18 cellular contexts compared by ENCODE assay signal in genomic region chr10:105538933-105539332, GRCh38.
DNase-seq lines count a peak whose midpoint lies in the region; ATAC-seq and TF ChIP-seq lines count a peak whose summit lies in the region.
"Had no signal": no experiment of that assay in that cellular context is flagged by ENCODE, and none has a peak within 500 bp of the region (broad histone marks: within the 10 kb centered on the region; RNA-seq: fewer than 3 reads in every experiment).

No MANE protein-coding gene starts in this region.

- no peaks in the 10 kb centered on the region for H3K9me3 ChIP-seq in H9 (ENCODE audit: control insufficient read depth, low read depth, low read length)
- H3K9me3 ChIP-seq in neuronal stem cell (replicated peaks in 1 of 2; ENCODE audit: control insufficient read depth in 2 of 2, insufficient read depth in 1 of 2, low read depth in 1 of 2, low read length in 2 of 2), result no peaks in the 10 kb centered on the region
- H3K9me3 ChIP-seq in smooth muscle cell (replicated peaks; ENCODE audit: low read depth), result no peaks in the 10 kb centered on the region
- H3K9me3 ChIP-seq: SJSA1 had no signal

- no peak overlapping the region for H4K8ac ChIP-seq in H9 (replicated peaks; ENCODE audit: insufficient read length, low read depth, low read length)
- H4K8ac ChIP-seq in neuronal stem cell (ENCODE audit: low read depth, low read length), result no peak overlapping the region

- TF ChIP-seq CTCF in H9 (conservative IDR thresholded peaks at IDR 0.05) (no peak), WTC11 (IDR thresholded peaks at IDR 0.05) (no peak), smooth muscle cell (IDR thresholded peaks at IDR 0.05; ENCODE audit: borderline replicate concordance, insufficient read depth, poor library complexity, severe bottlenecking) (no peak)

- peaks cover 0 to 3% of the 10 kb centered on the region in 2 experiments; a peak in 1 of 5 replicates for H3K9me3 Mint-ChIP-seq in H9
- H3K9me3 Mint-ChIP-seq in WTC11, result peaks cover 6% of the 10 kb centered on the region

- H2AK5ac ChIP-seq in H9 (ENCODE audit: insufficient read length, low read length), result no peak overlapping the region
- H2AK5ac ChIP-seq in neuronal stem cell (ENCODE audit: low read depth, low read length), result no peak overlapping the region

- peak; percentile 92 for ATAC-seq in WTC11
- ATAC-seq in HG02571 (IDR thresholded peaks at IDR 0.05; ENCODE audit: unreplicated experiment), result no peak
- ATAC-seq: HCT116 had no signal

- H3K4me3 Mint-ChIP-seq in H9 (no peak overlapping the region), WTC11 (peak overlapping the region; percentile 16; the same call in 1 of the 2 replicates)
- H3K4me3 Mint-ChIP-seq: CD4-positive, alpha-beta memory T cell had no signal

- POLR2A ChIA-PET in WTC11 (lab: Charles Lee), result no interaction called here

- H3K4me1 ChIP-seq in H9 (ENCODE audit: insufficient read depth, low read length), result no peaks in the 10 kb centered on the region
- H3K4me1 ChIP-seq in neuronal stem cell (ENCODE audit: control insufficient read depth in 2 of 2, insufficient read depth in 1 of 2, low read depth in 1 of 2, low read length in 2 of 2), result peaks cover 14 to 15% of the 10 kb centered on the region in 2 donors
- H3K4me1 ChIP-seq in smooth muscle cell (ENCODE audit: low read depth), result peaks cover 14% of the 10 kb centered on the region
- H3K4me1 ChIP-seq: SJSA1 had no signal

- no peak overlapping the region for H3K23ac ChIP-seq in H9 (ENCODE audit: insufficient read length, low read depth, low read length)
- no peak overlapping the region for H3K23ac ChIP-seq in neuronal stem cell (ENCODE audit: low read depth, low read length, poor library complexity)

- H3K79me2 ChIP-seq in H9 (ENCODE audit: insufficient read depth, low read length) (no peaks in the 10 kb centered on the region), smooth muscle cell (ENCODE audit: low read depth) (no peaks in the 10 kb centered on the region)

- H3K4me2 ChIP-seq in H9 (ENCODE audit: insufficient read depth, insufficient read length, low read length), result no peak overlapping the region
- no peak overlapping the region for H3K4me2 ChIP-seq in neuronal stem cell (ENCODE audit: insufficient read depth, low read length, poor library complexity, severe bottlenecking)
- no peak overlapping the region for H3K4me2 ChIP-seq in smooth muscle cell
- H3K4me2 ChIP-seq: KMS-11 had no signal

- H2BK15ac ChIP-seq in H9 (ENCODE audit: low read depth, low read length), result no peak overlapping the region
- H2BK15ac ChIP-seq in neuronal stem cell (ENCODE audit: low read length), result no peak overlapping the region

- H3K14ac ChIP-seq in H9 (ENCODE audit: insufficient read depth, low read length) (no peak overlapping the region), neuronal stem cell (ENCODE audit: low read length) (no peak overlapping the region)

- H4K91ac ChIP-seq in H9 (ENCODE audit: insufficient read length, low read depth, low read length), result no peak overlapping the region
- H4K91ac ChIP-seq in neuronal stem cell (ENCODE audit: low read depth, low read length, poor library complexity), result no peak overlapping the region

- H3K27ac Mint-ChIP-seq in H9 (peak overlapping the region in 2 of 3 experiments; percentile 73 to 80; a peak in 2 of 7 replicates), WTC11 (peak overlapping the region; percentile 7; the same call in 1 of the 2 replicates)
- H3K27ac Mint-ChIP-seq: CD4-positive, alpha-beta memory T cell had no signal

- H3K23me2 ChIP-seq in H9 (ENCODE audit: insufficient read length, low read depth, low read length, poor library complexity, severe bottlenecking), result no peaks in the 10 kb centered on the region

- H3K36me3 Mint-ChIP-seq in H9 (ENCODE audit: insufficient read depth in 1 of 3, low read depth in 3 of 3) (no peaks in the 10 kb centered on the region), WTC11 (0 out of 2 replicates have a peak, but pooled peaks cover 4% of the 10 kb centered on the region)
- H3K36me3 Mint-ChIP-seq: CD4-positive, alpha-beta memory T cell had no signal

- H3F3A ChIP-seq in smooth muscle cell (ENCODE audit: low read depth), result no peaks in the 10 kb centered on the region

- H3K4me1 Mint-ChIP-seq in H9, result peaks cover 39 to 40% of the 10 kb centered on the region in 2 experiments
- H3K4me1 Mint-ChIP-seq in WTC11, result peaks cover 57% of the 10 kb centered on the region
- H3K4me1 Mint-ChIP-seq: CD4-positive, alpha-beta memory T cell had no signal

- H2BK12ac ChIP-seq in H9 (ENCODE audit: insufficient read length, low read depth, low read length) (no peak overlapping the region), neuronal stem cell (ENCODE audit: low read length) (no peak overlapping the region)

- H3T11ph ChIP-seq in H9 (ENCODE audit: low read length), result no peak overlapping the region

- CTCF ChIA-PET in WTC11 (lab: Charles Lee), result no interaction called here

- peak; percentile 56 for DNase-seq in H9
- DNase-seq in WTC11 (ENCODE audit: low spot score), result peak; percentile 22
- peak; percentile 56 for DNase-seq in iPS-NIHi7 (ENCODE audit: extremely low spot score)
- DNase-seq in neuronal stem cell (ENCODE audit: low spot score), result peak; percentile 33
- no peak for DNase-seq in NOMO-1 treated with dmso at 0.1 percent for 144 hours (lab: John Stamatoyannopoulos, UW; ENCODE audit: unreplicated experiment)
- DNase-seq in activated CD4-positive, CD25-positive, alpha-beta regulatory T cell treated with anti-CD3 and anti-CD28 coated beads, Interleukin-2, amount 50 U/mL, for 72 hours, result no peak
- DNase-seq in smooth muscle cell (lab: John Stamatoyannopoulos, UW; ENCODE audit: unreplicated experiment), result no peak
- DNase-seq: CD4-positive, alpha-beta memory T cell; NCI-H1105; NCI-H1694; NCI-H2107; NCI-H226; NCI-H526; SW 1271 had no signal

- H3K56ac ChIP-seq in H9 (ENCODE audit: insufficient read length, low read depth, low read length), result no peak overlapping the region

- H3K4ac ChIP-seq in H9 (ENCODE audit: low read depth, low read length) (no peak overlapping the region), neuronal stem cell (ENCODE audit: low read length) (no peak overlapping the region)

- H2BK5ac ChIP-seq in H9 (ENCODE audit: insufficient read length, low read length) (no peak overlapping the region), neuronal stem cell (ENCODE audit: low read length) (no peak overlapping the region)

- H2BK120ac ChIP-seq in H9 (ENCODE audit: low read depth, low read length, poor library complexity, severe bottlenecking) (no peak overlapping the region), neuronal stem cell (ENCODE audit: low read depth, low read length) (no peak overlapping the region)

- H3K27me3 ChIP-seq in H9 (ENCODE audit: insufficient read depth, low read length) (no peaks in the 10 kb centered on the region), neuronal stem cell (ENCODE audit: control insufficient read depth in 3 of 3, insufficient read depth in 3 of 3, low read depth in 1 of 3, low read length in 3 of 3) (no peaks in the 10 kb centered on the region), smooth muscle cell (ENCODE audit: low read depth) (no peaks in the 10 kb centered on the region)
- H3K27me3 ChIP-seq: SJSA1 had no signal

- H3K18ac ChIP-seq in H9 (ENCODE audit: insufficient read length, low read depth, low read length) (no peak overlapping the region), neuronal stem cell (ENCODE audit: low read length) (no peak overlapping the region)

- H3K4me3 ChIP-seq in neuronal stem cell (ENCODE audit: low read length in 2 of 2), result peak overlapping the region in 1 of 2 donors; percentile 20
- H3K4me3 ChIP-seq in smooth muscle cell, result no peak overlapping the region
- H3K4me3 ChIP-seq: SJSA1 had no signal

- H4K5ac ChIP-seq in H9 (ENCODE audit: insufficient read length, low read depth, low read length), result no peak overlapping the region

- H3K27ac ChIP-seq in H9 (ENCODE audit: insufficient read length, low read depth, low read length) (no peak overlapping the region), neuronal stem cell (replicated peaks; ENCODE audit: low read length) (peak overlapping the region; percentile 18), smooth muscle cell (ENCODE audit: low read depth) (no peak overlapping the region)
- H3K27ac ChIP-seq: KMS-11, SJSA1 had no signal

- H3K79me1 ChIP-seq in H9 (ENCODE audit: insufficient read depth, low read depth, low read length, poor library complexity, severe bottlenecking) (no peaks in the 10 kb centered on the region), neuronal stem cell (ENCODE audit: low read depth, low read length) (no peaks in the 10 kb centered on the region)

- H3K36me3 ChIP-seq in neuronal stem cell (replicated peaks in 1 of 2; ENCODE audit: control insufficient read depth in 2 of 2, insufficient read depth in 2 of 2, low read length in 2 of 2) (no peaks in the 10 kb centered on the region), smooth muscle cell (ENCODE audit: low read depth) (no peaks in the 10 kb centered on the region)
- H3K36me3 ChIP-seq: SJSA1 had no signal

- no peaks in the 10 kb centered on the region for H4K20me1 ChIP-seq in H9 (ENCODE audit: control insufficient read depth, insufficient read depth, insufficient read length)
- no peaks in the 10 kb centered on the region for H4K20me1 ChIP-seq in smooth muscle cell (ENCODE audit: low read depth)

- H2AFZ ChIP-seq in H9 (ENCODE audit: low read length) (no peak overlapping the region), neuronal stem cell (ENCODE audit: low read length) (peak overlapping the region; percentile 79), smooth muscle cell (ENCODE audit: low read depth) (no peak overlapping the region)

- H3K9ac ChIP-seq in H9 (ENCODE audit: extremely low read depth, insufficient read length, low read length) (no peak overlapping the region), neuronal stem cell (ENCODE audit: low read depth, low read length, poor library complexity) (no peak overlapping the region), smooth muscle cell (ENCODE audit: low read depth) (no peak overlapping the region)
- H3K9ac ChIP-seq: KMS-11 had no signal

- WGBS in H9 (ENCODE audit: extremely low coverage, insufficient read length, low lambda C conversion rate), result no CpG with 5 or more reads among the region's 4 CpGs
- WGBS in neuronal stem cell (ENCODE audit: extremely low coverage in 2 of 2, insufficient read length in 2 of 2, insufficient replicate concordance in 1 of 2), 2 donors, result no CpG with 5 or more reads among the region's 4 CpGs
- 44% methylated on average over 4 of the region's 4 CpGs for WGBS in smooth muscle cell (ENCODE audit: low lambda C conversion rate)

- H3K27me3 Mint-ChIP-seq in H9 (ENCODE audit: low read depth), result peaks cover 4% of the 10 kb centered on the region
- no peaks in the 10 kb centered on the region; the same call in 1 of the 2 replicates for H3K27me3 Mint-ChIP-seq in WTC11 (ENCODE audit: low read depth)
- H3K27me3 Mint-ChIP-seq: CD4-positive, alpha-beta memory T cell had no signal

- H2BK20ac ChIP-seq in H9 (ENCODE audit: low read depth, low read length, poor library complexity, severe bottlenecking), result no peak overlapping the region

TF ChIP-seq in WTC11, 78 proteins besides CTCF, POLR2A, EP300 and RAD21 (continues in another document):
- 0 out of 2 replicates have a peak, but pooled peaks have one; percentile 41 for TF ChIP-seq SP1 (CRISPR knock-in tag; conservative IDR thresholded peaks at IDR 0.05)

Comparison
In these comparisons a context has a peak if more than half of its experiments do, and no peak if none do; other contexts are left out.
1. DNase-seq: peak in H9 (single experiment), WTC11 (single experiment), iPS-NIHi7 (single experiment) and neuronal stem cell (single experiment); none in NOMO-1 treated with dmso at 0.1 percent for 144 hours (single experiment), activated CD4-positive, CD25-positive, alpha-beta regulatory T cell treated with anti-CD3 and anti-CD28 coated beads, Interleukin-2, amount 50 U/mL, for 72 hours (single experiment) and smooth muscle cell (single experiment).